1 cellular context compared by ENCODE assay signal in genomic region chr2:238290079-238290478, GRCh38.
TF ChIP-seq lines count a peak whose summit lies in the region.

No MANE protein-coding gene starts in this region.

TF ChIP-seq in A549, 52 proteins besides CTCF, POLR2A, EP300 and RAD21 (continued from another document):
- no peak for TF ChIP-seq TFCP2L1 (CRISPR knock-in tag; IDR thresholded peaks at IDR 0.05)
- TF ChIP-seq JUN (IDR thresholded peaks at IDR 0.05), result peak; percentile 63 to 69; a peak in 3 of 5 replicates
- TF ChIP-seq, protein P1, sequence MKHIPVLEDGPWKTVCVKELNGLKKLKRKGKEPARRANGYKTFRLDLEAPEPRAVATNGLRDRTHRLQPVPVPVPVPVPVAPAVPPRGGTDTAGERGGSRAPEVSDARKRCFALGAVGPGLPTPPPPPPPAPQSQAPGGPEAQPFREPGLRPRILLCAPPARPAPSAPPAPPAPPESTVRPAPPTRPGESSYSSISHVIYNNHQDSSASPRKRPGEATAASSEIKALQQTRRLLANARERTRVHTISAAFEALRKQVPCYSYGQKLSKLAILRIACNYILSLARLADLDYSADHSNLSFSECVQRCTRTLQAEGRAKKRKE (CRISPR knock-in tag; IDR thresholded peaks at IDR 0.05; ENCODE audit: low read depth), result no peak
- TF ChIP-seq BHLHE40 (IDR thresholded peaks at IDR 0.05; ENCODE audit: low read depth, low read length), result no peak
- peak; percentile 91 for TF ChIP-seq MAX (IDR thresholded peaks at IDR 0.05)
- no peak for TF ChIP-seq ZFP36 (IDR thresholded peaks at IDR 0.05; ENCODE audit: borderline replicate concordance, partially characterized antibody)
- TF ChIP-seq SREBF2 (IDR thresholded peaks at IDR 0.05), result no peak
- TF ChIP-seq KDM5A (IDR thresholded peaks at IDR 0.05), result no peak
- TF ChIP-seq RCOR1 (IDR thresholded peaks at IDR 0.05; ENCODE audit: low read depth, low read length), result no peak
- no peak for TF ChIP-seq CHD4 (IDR thresholded peaks at IDR 0.05; ENCODE audit: borderline replicate concordance)
- no peak for TF ChIP-seq NR3C1 (IDR thresholded peaks at IDR 0.05)
- TF ChIP-seq HDAC2 (IDR thresholded peaks at IDR 0.05), result no peak
- TF ChIP-seq MYC (IDR thresholded peaks at IDR 0.05; ENCODE audit: borderline replicate concordance, low read length), result peak; percentile 74
- TF ChIP-seq HEYL (CRISPR knock-in tag; IDR thresholded peaks at IDR 0.05), result 0 out of 2 replicates have a peak, but pooled peaks have one; percentile 6
- TF ChIP-seq, protein P2, sequence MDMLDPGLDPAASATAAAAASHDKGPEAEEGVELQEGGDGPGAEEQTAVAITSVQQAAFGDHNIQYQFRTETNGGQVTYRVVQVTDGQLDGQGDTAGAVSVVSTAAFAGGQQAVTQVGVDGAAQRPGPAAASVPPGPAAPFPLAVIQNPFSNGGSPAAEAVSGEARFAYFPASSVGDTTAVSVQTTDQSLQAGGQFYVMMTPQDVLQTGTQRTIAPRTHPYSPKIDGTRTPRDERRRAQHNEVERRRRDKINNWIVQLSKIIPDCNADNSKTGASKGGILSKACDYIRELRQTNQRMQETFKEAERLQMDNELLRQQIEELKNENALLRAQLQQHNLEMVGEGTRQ (IDR thresholded peaks at IDR 0.05), result peak; percentile 60
- TF ChIP-seq CBX8 (IDR thresholded peaks at IDR 0.05), result no peak
- TF ChIP-seq HOXB13 (CRISPR knock-in tag; IDR thresholded peaks at IDR 0.05; ENCODE audit: low read depth), result no peak
- no peak for TF ChIP-seq RARB (CRISPR knock-in tag; IDR thresholded peaks at IDR 0.05)
- TF ChIP-seq NPAS2 (CRISPR knock-in tag; IDR thresholded peaks at IDR 0.05; ENCODE audit: borderline replicate concordance), result no peak
- TF ChIP-seq HES2 (IDR thresholded peaks at IDR 0.05), result no peak
- 0 out of 2 replicates have a peak, but pooled peaks have one; percentile 67 for TF ChIP-seq MAZ (IDR thresholded peaks at IDR 0.05; ENCODE audit: borderline replicate concordance, low read depth, low read length)
- peak; percentile 58 for TF ChIP-seq CHD2 (IDR thresholded peaks at IDR 0.05; ENCODE audit: low read length, partially characterized antibody)
- TF ChIP-seq, protein P3, sequence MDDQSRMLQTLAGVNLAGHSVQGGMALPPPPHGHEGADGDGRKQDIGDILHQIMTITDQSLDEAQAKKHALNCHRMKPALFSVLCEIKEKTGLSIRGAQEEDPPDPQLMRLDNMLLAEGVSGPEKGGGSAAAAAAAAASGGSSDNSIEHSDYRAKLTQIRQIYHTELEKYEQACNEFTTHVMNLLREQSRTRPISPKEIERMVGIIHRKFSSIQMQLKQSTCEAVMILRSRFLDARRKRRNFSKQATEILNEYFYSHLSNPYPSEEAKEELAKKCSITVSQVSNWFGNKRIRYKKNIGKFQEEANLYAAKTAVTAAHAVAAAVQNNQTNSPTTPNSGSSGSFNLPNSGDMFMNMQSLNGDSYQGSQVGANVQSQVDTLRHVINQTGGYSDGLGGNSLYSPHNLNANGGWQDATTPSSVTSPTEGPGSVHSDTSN (IDR thresholded peaks at IDR 0.05), result peak; percentile 59
- TF ChIP-seq KDM1A (IDR thresholded peaks at IDR 0.05; ENCODE audit: low read depth), result no peak
- no peak for TF ChIP-seq EHF (CRISPR knock-in tag; IDR thresholded peaks at IDR 0.05)
- TF ChIP-seq ZSCAN20 (CRISPR knock-in tag; IDR thresholded peaks at IDR 0.05), result peak; percentile 28; the same call in 1 of the 2 replicates
- no peak for TF ChIP-seq NFE2L2 (conservative IDR thresholded peaks at IDR 0.05; ENCODE audit: low read length)
- TF ChIP-seq MAFK (IDR thresholded peaks at IDR 0.05; ENCODE audit: partially characterized antibody), result no peak
- TF ChIP-seq POLR2AphosphoS2 (conservative IDR thresholded peaks at IDR 0.05; ENCODE audit: low read length), result no peak
- TF ChIP-seq, protein P4, sequence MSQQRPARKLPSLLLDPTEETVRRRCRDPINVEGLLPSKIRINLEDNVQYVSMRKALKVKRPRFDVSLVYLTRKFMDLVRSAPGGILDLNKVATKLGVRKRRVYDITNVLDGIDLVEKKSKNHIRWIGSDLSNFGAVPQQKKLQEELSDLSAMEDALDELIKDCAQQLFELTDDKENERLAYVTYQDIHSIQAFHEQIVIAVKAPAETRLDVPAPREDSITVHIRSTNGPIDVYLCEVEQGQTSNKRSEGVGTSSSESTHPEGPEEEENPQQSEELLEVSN (IDR thresholded peaks at IDR 0.05; ENCODE audit: borderline replicate concordance, low read depth), result no peak
- no peak for TF ChIP-seq TP53 (CRISPR knock-in tag; IDR thresholded peaks at IDR 0.05)
- TF ChIP-seq, protein P5, sequence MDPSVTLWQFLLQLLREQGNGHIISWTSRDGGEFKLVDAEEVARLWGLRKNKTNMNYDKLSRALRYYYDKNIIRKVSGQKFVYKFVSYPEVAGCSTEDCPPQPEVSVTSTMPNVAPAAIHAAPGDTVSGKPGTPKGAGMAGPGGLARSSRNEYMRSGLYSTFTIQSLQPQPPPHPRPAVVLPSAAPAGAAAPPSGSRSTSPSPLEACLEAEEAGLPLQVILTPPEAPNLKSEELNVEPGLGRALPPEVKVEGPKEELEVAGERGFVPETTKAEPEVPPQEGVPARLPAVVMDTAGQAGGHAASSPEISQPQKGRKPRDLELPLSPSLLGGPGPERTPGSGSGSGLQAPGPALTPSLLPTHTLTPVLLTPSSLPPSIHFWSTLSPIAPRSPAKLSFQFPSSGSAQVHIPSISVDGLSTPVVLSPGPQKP (IDR thresholded peaks at IDR 0.05; ENCODE audit: low read depth, low read length), result no peak
- no peak for TF ChIP-seq RFX5 (IDR thresholded peaks at IDR 0.05)
- TF ChIP-seq ZNF302 (CRISPR knock-in tag; IDR thresholded peaks at IDR 0.05), result no peak
- no peak for TF ChIP-seq EHMT2 (IDR thresholded peaks at IDR 0.05; ENCODE audit: low read depth)
- 0 out of 3 replicates have a peak, but pooled peaks have one; percentile 27 for TF ChIP-seq SMC3 (IDR thresholded peaks at IDR 0.05)
- no peak for TF ChIP-seq HMGXB4 (CRISPR knock-in tag; IDR thresholded peaks at IDR 0.05; ENCODE audit: borderline replicate concordance)
- TF ChIP-seq ZC3H11A (IDR thresholded peaks at IDR 0.05), result no peak
